ENCODE assay signal across 8 cellular contexts in the genomic region with DNA sequence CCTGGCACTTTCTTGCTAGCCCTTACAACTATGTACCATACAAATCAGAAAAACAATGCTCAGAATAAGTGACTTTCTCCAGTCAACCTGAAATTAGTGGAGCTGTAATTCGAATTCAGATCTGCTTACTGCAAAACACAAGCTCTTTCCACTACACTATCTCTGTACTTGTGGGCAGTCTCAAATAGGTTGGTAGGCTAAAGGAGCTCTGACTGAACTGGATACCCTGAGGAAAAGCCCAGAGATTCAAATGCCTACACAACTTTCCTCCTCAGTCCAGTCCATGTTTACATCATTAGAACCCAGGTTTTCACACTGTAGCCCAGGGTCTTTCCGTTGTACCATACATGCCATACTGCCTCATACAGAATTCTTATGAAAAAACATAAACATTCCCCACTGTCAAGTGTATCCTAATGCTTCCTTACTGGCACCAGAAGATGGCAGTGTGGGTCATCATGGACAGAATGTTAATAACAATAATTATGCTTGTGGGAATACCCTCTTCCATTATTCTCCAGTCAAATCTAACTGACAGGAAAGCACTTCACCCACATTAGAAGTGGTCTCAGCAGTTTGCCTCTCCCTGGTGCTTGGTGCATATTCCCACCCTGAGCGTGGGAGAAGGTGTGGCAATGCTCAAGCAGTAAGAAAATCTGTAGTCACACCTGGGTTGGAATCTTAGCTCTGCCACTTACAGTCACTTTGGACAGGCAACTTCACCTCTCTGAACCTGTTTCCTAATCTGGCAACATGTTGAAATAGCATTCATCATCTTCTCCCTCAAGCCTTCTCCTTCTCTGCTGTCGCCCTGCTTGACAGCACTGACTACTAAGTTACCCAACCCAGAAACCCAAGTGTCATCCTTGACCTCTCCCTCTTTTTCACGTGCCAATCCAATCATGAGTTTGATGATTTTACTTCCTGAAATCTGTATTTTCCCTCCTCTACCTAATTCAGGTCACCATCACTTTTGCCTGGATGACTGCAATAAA. TPM values are rescaled to one million over a fixed set of nuclear protein-coding genes. Genes with fewer than 3 reads are reported as not detected.
A peak's percentile ranks its signal among the peaks of the same experiment; 100 is the strongest.
DNase-seq lines count a peak whose midpoint lies in the region; ATAC-seq, FAIRE-seq and TF ChIP-seq lines count a peak whose summit lies in the region.

No MANE protein-coding gene starts in this region.

- peak; percentile 54 for TF ChIP-seq CTCF in DOHH2 (IDR thresholded peaks at IDR 0.05; ENCODE audit: low read depth, low read length, poor library complexity, severe bottlenecking)
- peak; percentile 72 for TF ChIP-seq CTCF in OCI-LY3 (IDR thresholded peaks at IDR 0.05; ENCODE audit: low read depth, low read length)
- peak; percentile 60 for TF ChIP-seq CTCF in bronchial epithelial cell (IDR thresholded peaks at IDR 0.05; ENCODE audit: insufficient read depth, low read length, severe bottlenecking)

- H4K20me1 ChIP-seq in DOHH2 (ENCODE audit: control insufficient read depth, insufficient read depth, low read depth, low read length), result no peaks in the 10 kb centered on the region
- H4K20me1 ChIP-seq in OCI-LY3 (ENCODE audit: insufficient read depth, low read length), result no peaks in the 10 kb centered on the region

- no peaks in the 10 kb centered on the region for H3K9me2 ChIP-seq in DOHH2 (replicated peaks; ENCODE audit: control insufficient read depth, low read length)

- H3K27ac ChIP-seq in DOHH2 (ENCODE audit: low read depth, low read length) (no peak overlapping the region), OCI-LY3 (ENCODE audit: low read length) (no peak overlapping the region), aorta (ENCODE audit: low read depth in 1 of 2, low read length in 2 of 2) (no peak overlapping the region)

- no peak overlapping the region for H3K4me3 ChIP-seq in DOHH2 (ENCODE audit: low read length)
- no peak overlapping the region for H3K4me3 ChIP-seq in OCI-LY3 (ENCODE audit: low read length)
- H3K4me3 ChIP-seq in bronchial epithelial cell (ENCODE audit: low read depth, low read length), result no peak overlapping the region
- no peak overlapping the region for H3K4me3 ChIP-seq in aorta (ENCODE audit: low read length in 2 of 2)

- no peaks in the 10 kb centered on the region for H3F3A ChIP-seq in DOHH2 (ENCODE audit: control insufficient read depth, insufficient read depth)

- H3K4me1 ChIP-seq in DOHH2 (ENCODE audit: control insufficient read depth, low read length) (no peaks in the 10 kb centered on the region), OCI-LY3 (ENCODE audit: low read length) (peaks cover 13% of the 10 kb centered on the region), aorta (ENCODE audit: control insufficient read depth in 1 of 2, insufficient read depth in 2 of 2, low read length in 2 of 2) (no peaks in the 10 kb centered on the region)

- no peak overlapping the region for H3K9ac ChIP-seq in OCI-LY3 (ENCODE audit: low read length)

- no peak for ATAC-seq in GM18519 (IDR thresholded peaks at IDR 0.05; ENCODE audit: low FRiP score, unreplicated experiment)
- no peak for ATAC-seq in aorta (ENCODE audit: low FRiP score)

- H3K79me2 ChIP-seq in DOHH2 (ENCODE audit: control insufficient read depth, low read length) (no peaks in the 10 kb centered on the region), OCI-LY3 (ENCODE audit: low read length) (no peaks in the 10 kb centered on the region)

- H3K36me3 ChIP-seq in DOHH2 (ENCODE audit: control insufficient read depth, low read length), result no peaks in the 10 kb centered on the region
- no peaks in the 10 kb centered on the region for H3K36me3 ChIP-seq in OCI-LY3 (replicated peaks; ENCODE audit: low read depth, low read length)
- H3K36me3 ChIP-seq in bronchial epithelial cell (ENCODE audit: control insufficient read depth, insufficient read depth, low read length), result no peaks in the 10 kb centered on the region
- no peaks in the 10 kb centered on the region for H3K36me3 ChIP-seq in aorta (ENCODE audit: control insufficient read depth in 1 of 2, insufficient read depth in 2 of 2, low read length in 1 of 2)

- WGBS in aorta, 2 donors, result 34% methylated on average over 5 of the region's 5 CpGs

- H3K27me3 ChIP-seq in DOHH2 (ENCODE audit: control insufficient read depth, low read length), result peaks cover 32% of the 10 kb centered on the region
- peaks cover 17% of the 10 kb centered on the region; the same call in 1 of the 2 replicates for H3K27me3 ChIP-seq in OCI-LY3 (ENCODE audit: low read depth, low read length)
- no peaks in the 10 kb centered on the region for H3K27me3 ChIP-seq in bronchial epithelial cell (ENCODE audit: control insufficient read depth, insufficient read depth, low read length)
- no peaks in the 10 kb centered on the region for H3K27me3 ChIP-seq in aorta (ENCODE audit: control insufficient read depth in 1 of 2, insufficient read depth in 2 of 2, low read length in 1 of 2)

- no peak overlapping the region for H2AFZ ChIP-seq in OCI-LY3 (ENCODE audit: low read depth, low read length)

- DNase-seq in KG1 (lab: John Stamatoyannopoulos, UW) (peak; percentile 20), bronchial epithelial cell (ENCODE audit: low read depth) (peak; percentile 80), left kidney (ENCODE audit: low read depth, low spot score) (peak; percentile 79), urothelium cell line (ENCODE audit: low spot score) (peak; percentile 58), aorta (no peak)

- intact Hi-C loops in aorta (cut with DNase I), result loop anchor here (5.0 kb wide), 1 partner anchor 170 kb away; no protein-coding TSS in a partner anchor

- H3K9me3 ChIP-seq in DOHH2 (ENCODE audit: control insufficient read depth, insufficient read depth, low read length) (no peaks in the 10 kb centered on the region), OCI-LY3 (ENCODE audit: insufficient read depth, low read length) (no peaks in the 10 kb centered on the region), aorta (ENCODE audit: control insufficient read depth, low read length) (no peaks in the 10 kb centered on the region)

- H3K4me2 ChIP-seq in DOHH2 (ENCODE audit: low read length), result no peak overlapping the region
- H3K4me2 ChIP-seq in OCI-LY3 (ENCODE audit: low read length), result no peak overlapping the region

- peak; percentile 60 for FAIRE-seq in bronchial epithelial cell (lab: Jason Lieb, UNC)
- FAIRE-seq in urothelium cell line (lab: Jason Lieb, UNC), result no peak

RNA-seq across cellular contexts. Expression of gene ZFYVE9, which starts 14.4 kb away (rescaled TPM):
- total RNA-seq in bronchial epithelial cell (44.2 and 44.8 TPM in 2 replicates), aorta (10 to 100 TPM; 19.3 to 28.8 TPM)
- polyA plus RNA-seq in aorta, result 1 to 10 TPM; 6.6 to 8.5 TPM

Comparison
In these comparisons a context has a peak if more than half of its experiments do, and no peak if none do; other contexts are left out.
1. DNase-seq: peak in KG1 (single experiment), bronchial epithelial cell (single experiment), left kidney (single experiment) and urothelium cell line (single experiment); none in aorta (0 of 2).
2. Peak in every context shown above with its lines, with median percentiles within 50 percentile points of each other: CTCF ChIP-seq.